Comparison of ENCODE assay signal across 8 cellular contexts in the genomic region with DNA sequence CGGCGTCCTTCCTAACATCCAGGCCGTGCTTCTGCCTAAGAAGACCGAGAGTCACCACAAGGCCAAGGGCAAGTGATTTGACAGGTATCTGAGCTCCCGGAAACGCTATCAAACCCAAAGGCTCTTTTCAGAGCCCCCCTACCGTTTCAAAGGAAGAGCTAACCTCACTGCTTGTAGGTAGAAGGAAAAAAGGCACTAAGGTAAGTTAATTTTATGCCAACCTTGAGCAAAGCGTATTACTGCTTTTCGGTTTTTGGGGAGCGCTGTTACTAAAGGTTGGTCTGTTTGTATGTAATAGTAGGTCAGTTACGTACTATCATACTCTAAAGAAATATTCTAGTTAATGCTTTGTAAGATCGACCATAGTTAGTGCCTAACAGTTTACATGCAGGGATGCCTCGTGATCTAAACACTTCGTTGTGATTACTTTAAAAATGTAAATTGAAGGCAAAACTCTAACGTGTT. TPM values are rescaled to one million over a fixed set of nuclear protein-coding genes. Genes with fewer than 3 reads are reported as not detected.
DNase-seq lines count a peak whose midpoint lies in the region; ATAC-seq, FAIRE-seq and TF ChIP-seq lines count a peak whose summit lies in the region.

No MANE protein-coding gene starts in this region.

- peaks cover 67% of the 10 kb centered on the region for H3K36me3 Mint-ChIP-seq in activated T-helper 17 cell treated with anti-CD3 and anti-CD28 coated beads, Interleukin-2, amount 50 U/mL, for 72 hours (ENCODE audit: low read depth)

- no peak for FAIRE-seq in small intestine (lab: Jason Lieb, UNC)

- H3K9me3 Mint-ChIP-seq in activated T-helper 17 cell treated with anti-CD3 and anti-CD28 coated beads, Interleukin-2, amount 50 U/mL, for 72 hours: peaks cover 3% of the 10 kb centered on the region

- H3K27me3 ChIP-seq in right atrium auricular region (no peaks in the 10 kb centered on the region), small intestine (ENCODE audit: control insufficient read depth in 2 of 2, insufficient read depth in 2 of 2, low read length in 2 of 2) (no peaks in the 10 kb centered on the region)

- H3K27ac ChIP-seq in KOPT-K1 (ENCODE audit: low read depth, low read length, poor library complexity, severe bottlenecking) (peak overlapping the region; percentile 99), right atrium auricular region (peak overlapping the region; percentile 92 to 98), small intestine (ENCODE audit: low read depth in 1 of 2, low read length in 1 of 2) (peak overlapping the region; percentile 97)

- no peaks in the 10 kb centered on the region for H3K27me3 Mint-ChIP-seq in activated T-helper 17 cell treated with anti-CD3 and anti-CD28 coated beads, Interleukin-2, amount 50 U/mL, for 72 hours

- peaks cover 4% of the 10 kb centered on the region; the same call in 1 of the 2 replicates for H3K4me1 ChIP-seq in ES-I3 (ENCODE audit: insufficient read depth, low read length)
- H3K4me1 ChIP-seq in right atrium auricular region: peaks cover 0 to 25% of the 10 kb centered on the region in 2 donors
- H3K4me1 ChIP-seq in small intestine (ENCODE audit: control insufficient read depth in 2 of 2, insufficient read depth in 1 of 2, low read depth in 1 of 2, low read length in 1 of 2): peaks cover 3 to 4% of the 10 kb centered on the region in 2 donors

- H3K4me3 ChIP-seq in right atrium auricular region (peak overlapping the region; percentile 88 to 91), small intestine (ENCODE audit: low read depth in 1 of 2, low read length in 2 of 2) (peak overlapping the region; percentile 69 to 84)

- peak overlapping the region; percentile 96 for H3K4me3 Mint-ChIP-seq in activated T-helper 17 cell treated with anti-CD3 and anti-CD28 coated beads, Interleukin-2, amount 50 U/mL, for 72 hours

- peak overlapping the region; percentile 98 for H3K27ac Mint-ChIP-seq in activated T-helper 17 cell treated with anti-CD3 and anti-CD28 coated beads, Interleukin-2, amount 50 U/mL, for 72 hours

- no peaks in the 10 kb centered on the region for H3K36me3 ChIP-seq in ES-I3 (ENCODE audit: insufficient read depth, low read length)
- H3K36me3 ChIP-seq in KOPT-K1 (ENCODE audit: insufficient read depth, low read length): no peaks in the 10 kb centered on the region
- H3K36me3 ChIP-seq in right atrium auricular region: peaks cover 10% of the 10 kb centered on the region
- peaks cover 3 to 4% of the 10 kb centered on the region in 2 donors for H3K36me3 ChIP-seq in small intestine (ENCODE audit: control insufficient read depth in 2 of 2, insufficient read depth in 2 of 2, low read length in 2 of 2)

- peaks cover 25% of the 10 kb centered on the region for H3K4me1 Mint-ChIP-seq in activated T-helper 17 cell treated with anti-CD3 and anti-CD28 coated beads, Interleukin-2, amount 50 U/mL, for 72 hours

- DNase-seq in right atrium auricular region (ENCODE audit: low spot score): no peak
- DNase-seq in small intestine: peak; percentile 61
- DNase-seq in stimulated activated CD4-positive, alpha-beta T cell treated with anti-CD3 and anti-CD28 coated beads, Interleukin-15, amount 100 ng/mL, for 24 hours: no peak
- no peak for DNase-seq in pons (ENCODE audit: low spot score)
- DNase-seq in GDM1 (lab: John Stamatoyannopoulos, UW): no peak

- 0 to 1% (median 0%) methylated on average over 15 of the region's 15 CpGs for WGBS in small intestine, 3 donors

- peak overlapping the region; percentile 62 for H3K9ac ChIP-seq in ES-I3 (ENCODE audit: low read depth, low read length)

- H3K9me3 ChIP-seq in ES-I3 (ENCODE audit: control insufficient read depth, insufficient read depth, low read length): no peaks in the 10 kb centered on the region
- no peaks in the 10 kb centered on the region for H3K9me3 ChIP-seq in KOPT-K1 (ENCODE audit: insufficient read depth, low read length, poor library complexity, severe bottlenecking)
- H3K9me3 ChIP-seq in right atrium auricular region: no peaks in the 10 kb centered on the region
- no peaks in the 10 kb centered on the region for H3K9me3 ChIP-seq in small intestine (ENCODE audit: control insufficient read depth, low read depth)

- ATAC-seq in activated T-helper 17 cell treated with anti-CD3 and anti-CD28 coated beads, Interleukin-2, amount 50 U/mL, for 72 hours (replicated peaks): peak; percentile 2

- TF ChIP-seq CTCF in right atrium auricular region (IDR thresholded peaks at IDR 0.05): no peak

RNA-seq across cellular contexts. Expression of gene HFE, which starts 37.4 kb away (rescaled TPM):
- total RNA-seq in activated T-helper 17 cell treated with anti-CD3 and anti-CD28 coated beads, Interleukin-2, amount 50 U/mL, for 72 hours: 1 to 10 TPM; 1.7 to 2.1 TPM
- 1 to 10 TPM; 3.1 to 6.4 TPM for total RNA-seq in right atrium auricular region
- 1 to 10 TPM in 2 of 3 donors, under 1 TPM in 1; 0.67 to 7.3 (median 2.4) TPM for polyA plus RNA-seq in small intestine
